8 cellular contexts compared by ENCODE assay signal in genomic region chr13:110712081-110712848, GRCh38. TPM values are rescaled to one million over a fixed set of nuclear protein-coding genes. Genes with fewer than 3 reads are reported as not detected.
DNase-seq lines count a peak whose midpoint lies in the region; ATAC-seq and TF ChIP-seq lines count a peak whose summit lies in the region.

No MANE protein-coding gene starts in this region.

- H3K27ac ChIP-seq in thymus (ENCODE audit: low read depth) = peak overlapping the region; percentile 95

- under 1% methylated on average over 58 of the region's 58 CpGs for WGBS in thymus

- H3K36me3 Mint-ChIP-seq in activated naive CD8-positive, alpha-beta T cell treated with anti-CD3 and anti-CD28 coated beads, Interleukin-2, amount 10 ng/mL, durations not matched to agents 7 days and 5 days = peaks cover 2% of the 10 kb centered on the region
- no peaks in the 10 kb centered on the region for H3K36me3 Mint-ChIP-seq in osteocyte (ENCODE audit: unreplicated experiment)

- H3K9me3 Mint-ChIP-seq in activated naive CD8-positive, alpha-beta T cell treated with anti-CD3 and anti-CD28 coated beads, Interleukin-2, amount 10 ng/mL, durations not matched to agents 7 days and 5 days = no peaks in the 10 kb centered on the region
- H3K9me3 Mint-ChIP-seq in osteocyte (ENCODE audit: unreplicated experiment) = no peaks in the 10 kb centered on the region

- intact Hi-C loops in head of caudate nucleus (cut with DNase I) = loop anchor here (5.0 to 10.0 kb wide), 3 partner anchors 95 to 205 kb away; partner anchors contain the start of genes ANKRD10 and NAXD

- peaks cover 4% of the 10 kb centered on the region for H3K4me1 ChIP-seq in thymus (ENCODE audit: control insufficient read depth, insufficient read depth, low read length)

- peak; percentile 99 for TF ChIP-seq POLR2A in NB4 (IDR thresholded peaks at IDR 0.05; ENCODE audit: extremely low read depth, insufficient read length)

- DNase-seq in HFF-Myc (ENCODE audit: extremely low read depth, low read depth) (peak; percentile 37), NB4 (ENCODE audit: low read depth) (peak; percentile 93), head of caudate nucleus (peak; percentile 65 to 96 (median 88)), osteocyte (ENCODE audit: extremely low spot score, unreplicated experiment) (peak; percentile 91)
- DNase-seq in activated naive CD8-positive, alpha-beta T cell treated with anti-CD3 and anti-CD28 coated beads, Interleukin-2, amount 10 ng/mL, durations not matched to agents 7 days and 5 days = peak; percentile 88

- peak overlapping the region; percentile 99 for H3K27ac Mint-ChIP-seq in activated naive CD8-positive, alpha-beta T cell treated with anti-CD3 and anti-CD28 coated beads, Interleukin-2, amount 10 ng/mL, durations not matched to agents 7 days and 5 days
- H3K27ac Mint-ChIP-seq in osteocyte (ENCODE audit: unreplicated experiment) = peak overlapping the region; percentile 99

- no peaks in the 10 kb centered on the region for H3K36me3 ChIP-seq in thymus (ENCODE audit: control insufficient read depth, insufficient read depth)

- POLR2A ChIA-PET in activated naive CD8-positive, alpha-beta T cell treated with anti-CD3 and anti-CD28 coated beads, Interleukin-2, amount 10 ng/mL, durations not matched to agents 7 days and 5 days (lab: Charles Lee) = interaction anchor here (0.6 to 1.9 kb wide), 14 partner anchors 10 to 203 kb away, joined by 3 to 15 read pairs (median 4); partner anchors contain the start of genes ANKRD10 and NAXD

- ATAC-seq in SK-N-SH treated with all-trans-retinoic acid at 6 μM for 48 hours = peak; percentile 54
- peak; percentile 9 for ATAC-seq in activated naive CD8-positive, alpha-beta T cell treated with anti-CD3 and anti-CD28 coated beads, Interleukin-2, amount 10 ng/mL, durations not matched to agents 7 days and 5 days (ENCODE audit: low read depth)

- no peak for TF ChIP-seq CTCF in HFF-Myc (IDR thresholded peaks at IDR 0.05; ENCODE audit: low read depth, low read length, missing control alignments)
- no peak for TF ChIP-seq CTCF in NB4 (IDR thresholded peaks at IDR 0.05; ENCODE audit: low read depth, low read length)
- no peak for TF ChIP-seq CTCF in osteocyte (IDR thresholded peaks at IDR 0.05)

- peak overlapping the region; percentile 92 for H3K4me3 ChIP-seq in GM08714 (ENCODE audit: low read length)
- H3K4me3 ChIP-seq in HFF-Myc (replicated peaks; ENCODE audit: low read depth, low read length) = peak overlapping the region; percentile 86
- H3K4me3 ChIP-seq in NB4 (ENCODE audit: low read depth, low read length) = peak overlapping the region; percentile 88
- H3K4me3 ChIP-seq in thymus (ENCODE audit: low read length) = peak overlapping the region; percentile 95

- peaks cover 11% of the 10 kb centered on the region for H3K4me1 Mint-ChIP-seq in activated naive CD8-positive, alpha-beta T cell treated with anti-CD3 and anti-CD28 coated beads, Interleukin-2, amount 10 ng/mL, durations not matched to agents 7 days and 5 days
- peaks cover 22% of the 10 kb centered on the region for H3K4me1 Mint-ChIP-seq in osteocyte (ENCODE audit: unreplicated experiment)

- H3K4me3 Mint-ChIP-seq in activated naive CD8-positive, alpha-beta T cell treated with anti-CD3 and anti-CD28 coated beads, Interleukin-2, amount 10 ng/mL, durations not matched to agents 7 days and 5 days = peak overlapping the region; percentile 98
- H3K4me3 Mint-ChIP-seq in osteocyte (ENCODE audit: unreplicated experiment) = peak overlapping the region; percentile 99

- peaks cover 1% of the 10 kb centered on the region for H3K9me3 ChIP-seq in thymus (ENCODE audit: control insufficient read depth)

- H3K27me3 ChIP-seq in thymus (ENCODE audit: control insufficient read depth, insufficient read depth) = no peaks in the 10 kb centered on the region

- no peaks in the 10 kb centered on the region for H3K27me3 Mint-ChIP-seq in activated naive CD8-positive, alpha-beta T cell treated with anti-CD3 and anti-CD28 coated beads, Interleukin-2, amount 10 ng/mL, durations not matched to agents 7 days and 5 days
- H3K27me3 Mint-ChIP-seq in osteocyte (ENCODE audit: unreplicated experiment) = no peaks in the 10 kb centered on the region

TF ChIP-seq in SK-N-SH treated with all-trans-retinoic acid at 6 μM for 48 hours, 23 proteins besides CTCF, POLR2A, EP300 and RAD21 (continues in another document):
- no peak for TF ChIP-seq ZNF565 (CRISPR knock-in tag; conservative IDR thresholded peaks at IDR 0.05; ENCODE audit: low read depth)
- no peak for TF ChIP-seq CSRNP3 (CRISPR knock-in tag; IDR thresholded peaks at IDR 0.05)
- no peak for TF ChIP-seq ZNF70 (CRISPR knock-in tag; IDR thresholded peaks at IDR 0.05)
- no peak for TF ChIP-seq CREB5 (CRISPR knock-in tag; IDR thresholded peaks at IDR 0.05; ENCODE audit: low read depth)
- no peak for TF ChIP-seq TSHZ2 (CRISPR knock-in tag; IDR thresholded peaks at IDR 0.05)
- TF ChIP-seq ISL1 (CRISPR knock-in tag; IDR thresholded peaks at IDR 0.05) = no peak
- no peak for TF ChIP-seq OSR1 (CRISPR knock-in tag; IDR thresholded peaks at IDR 0.05)
- no peak for TF ChIP-seq CSDC2 (CRISPR knock-in tag; IDR thresholded peaks at IDR 0.05)
- no peak for TF ChIP-seq SNAI2 (CRISPR knock-in tag; IDR thresholded peaks at IDR 0.05)
- no peak for TF ChIP-seq GLIS3 (CRISPR knock-in tag; IDR thresholded peaks at IDR 0.05)
- TF ChIP-seq ZFP30 (CRISPR knock-in tag; IDR thresholded peaks at IDR 0.05) = no peak
- TF ChIP-seq BACH2 (CRISPR knock-in tag; IDR thresholded peaks at IDR 0.05; ENCODE audit: borderline replicate concordance) = no peak
- TF ChIP-seq POU6F1 (CRISPR knock-in tag; IDR thresholded peaks at IDR 0.05; ENCODE audit: borderline replicate concordance, low read depth) = no peak

RNA-seq across cellular contexts. Expression of gene ING1, which starts 1.2 kb away (rescaled TPM):
- total RNA-seq in activated naive CD8-positive, alpha-beta T cell treated with anti-CD3 and anti-CD28 coated beads, Interleukin-2, amount 10 ng/mL, durations not matched to agents 7 days and 5 days = 10 to 100 TPM; 19.5 to 21.1 TPM
- 21.8 and 23.2 TPM in 2 replicates for total RNA-seq in osteocyte
- 19.6 TPM for polyA plus RNA-seq in thymus

RNA-seq across cellular contexts. Expression of gene CARS2, which starts 6.3 kb away (rescaled TPM):
- total RNA-seq in activated naive CD8-positive, alpha-beta T cell treated with anti-CD3 and anti-CD28 coated beads, Interleukin-2, amount 10 ng/mL, durations not matched to agents 7 days and 5 days = 10 to 100 TPM; 78.9 to 84.8 TPM
- total RNA-seq in osteocyte = 57.1 and 62.2 TPM in 2 replicates
- 105 TPM for polyA plus RNA-seq in thymus

Comparison
In these comparisons a context has a peak if more than half of its experiments do, and no peak if none do; other contexts are left out.
1. Peak in every context shown above with its lines: DNase-seq, ATAC-seq, H3K4me3 ChIP-seq and H3K27ac ChIP-seq.
2. DNase-seq: peak in every context shown above with its lines; median percentile 93 in NB4; 91 in osteocyte; 88 in activated naive CD8-positive, alpha-beta T cell treated with anti-CD3 and anti-CD28 coated beads, Interleukin-2, amount 10 ng/mL, durations not matched to agents 7 days and 5 days; 88 in head of caudate nucleus; 37 in HFF-Myc.